ENCODE assay signal across 1 cellular context in the genomic region with DNA sequence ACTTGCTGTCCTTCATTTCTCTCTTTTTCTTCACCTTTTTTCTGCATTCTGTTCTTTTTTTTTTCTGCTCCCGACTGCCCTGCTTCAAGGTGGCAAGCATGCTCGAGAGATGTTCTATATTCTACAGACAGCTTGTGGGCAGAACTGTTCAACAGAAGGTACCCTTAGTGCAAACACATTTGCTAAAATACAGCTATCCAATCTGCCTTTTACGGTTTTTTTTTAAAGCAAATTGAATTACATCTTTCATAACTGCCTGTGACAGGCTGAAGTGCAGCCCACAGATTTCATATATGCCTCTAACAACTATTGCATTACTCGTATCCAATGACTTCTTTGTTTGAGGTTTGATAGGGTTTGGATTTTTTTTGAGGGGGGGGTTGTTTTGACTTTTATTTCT.
TF ChIP-seq lines count a peak whose summit lies in the region.

No MANE protein-coding gene starts in this region.

TF ChIP-seq in GM23338, 12 proteins besides CTCF, POLR2A, EP300 and RAD21 (continued from another document):
- no peak for TF ChIP-seq EZH2phosphoT487 (IDR thresholded peaks at IDR 0.05; ENCODE audit: unreplicated experiment)
